Comparison of ENCODE assay signal across 1 cellular context in genomic region chr10:102245101-102245931, GRCh38.
A peak's percentile ranks its signal among the peaks of the same experiment; 100 is the strongest.
TF ChIP-seq lines count a peak whose summit lies in the region.

TSS of gene GBF1 (plus strand) at chr10:102245532. CDS start at chr10:102258939, 13,407 bp downstream.

TF ChIP-seq in K562, 482 proteins besides CTCF, POLR2A, EP300 and RAD21 (continued from another document and continues in another):
- TF ChIP-seq SNRNP70 (optimal IDR thresholded peaks at IDR 0.05; ENCODE audit: low read depth, low read length), result no peak
- TF ChIP-seq CREBBP (IDR thresholded peaks at IDR 0.05; ENCODE audit: low read depth, low read length), result no peak
- TF ChIP-seq, protein P1, sequence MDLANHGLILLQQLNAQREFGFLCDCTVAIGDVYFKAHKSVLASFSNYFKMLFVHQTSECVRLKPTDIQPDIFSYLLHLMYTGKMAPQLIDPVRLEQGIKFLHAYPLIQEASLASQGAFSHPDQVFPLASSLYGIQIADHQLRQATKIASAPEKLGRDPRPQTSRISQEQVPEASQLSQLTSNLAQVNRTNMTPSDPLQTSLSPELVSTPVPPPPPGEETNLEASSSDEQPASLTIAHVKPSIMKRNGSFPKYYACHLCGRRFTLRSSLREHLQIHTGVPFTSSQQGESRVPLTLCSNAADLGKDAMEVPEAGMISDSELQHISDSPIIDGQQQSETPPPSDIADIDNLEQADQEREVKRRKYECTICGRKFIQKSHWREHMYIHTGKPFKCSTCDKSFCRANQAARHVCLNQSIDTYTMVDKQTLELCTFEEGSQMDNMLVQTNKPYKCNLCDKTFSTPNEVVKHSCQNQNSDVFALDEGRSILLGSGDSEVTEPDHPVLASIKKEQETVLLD (IDR thresholded peaks at IDR 0.05), result no peak
- TF ChIP-seq BRCA1 (IDR thresholded peaks at IDR 0.05), result no peak
- TF ChIP-seq BRCA1 (CRISPR knock-in tag; IDR thresholded peaks at IDR 0.05), result no peak
- TF ChIP-seq ATF4 (CRISPR knock-in tag; IDR thresholded peaks at IDR 0.05), result no peak
- TF ChIP-seq FUS (optimal IDR thresholded peaks at IDR 0.05; ENCODE audit: low read depth, low read length), result no peak
- no peak for TF ChIP-seq MEF2A (IDR thresholded peaks at IDR 0.05; ENCODE audit: control insufficient read depth, low read depth, low read length)
- TF ChIP-seq POLR2G (IDR thresholded peaks at IDR 0.05; ENCODE audit: low read depth, low read length), result peak; percentile 91
- TF ChIP-seq, protein P2, sequence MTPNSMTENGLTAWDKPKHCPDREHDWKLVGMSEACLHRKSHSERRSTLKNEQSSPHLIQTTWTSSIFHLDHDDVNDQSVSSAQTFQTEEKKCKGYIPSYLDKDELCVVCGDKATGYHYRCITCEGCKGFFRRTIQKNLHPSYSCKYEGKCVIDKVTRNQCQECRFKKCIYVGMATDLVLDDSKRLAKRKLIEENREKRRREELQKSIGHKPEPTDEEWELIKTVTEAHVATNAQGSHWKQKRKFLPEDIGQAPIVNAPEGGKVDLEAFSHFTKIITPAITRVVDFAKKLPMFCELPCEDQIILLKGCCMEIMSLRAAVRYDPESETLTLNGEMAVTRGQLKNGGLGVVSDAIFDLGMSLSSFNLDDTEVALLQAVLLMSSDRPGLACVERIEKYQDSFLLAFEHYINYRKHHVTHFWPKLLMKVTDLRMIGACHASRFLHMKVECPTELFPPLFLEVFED (CRISPR knock-in tag; conservative IDR thresholded peaks at IDR 0.05), result no peak
- no peak for TF ChIP-seq SMARCB1 (IDR thresholded peaks at IDR 0.05; ENCODE audit: insufficient read length, low read depth)
- peak; percentile 94 for TF ChIP-seq NEUROD1 (IDR thresholded peaks at IDR 0.05; ENCODE audit: borderline replicate concordance, low read depth, low read length, partially characterized antibody)
- no peak; the same call in 1 of the 2 replicates for TF ChIP-seq LCOR (CRISPR knock-in tag; IDR thresholded peaks at IDR 0.05)
- TF ChIP-seq GTF2B (IDR thresholded peaks at IDR 0.05; ENCODE audit: extremely low read depth, insufficient read length), result no peak
- TF ChIP-seq, protein P3, sequence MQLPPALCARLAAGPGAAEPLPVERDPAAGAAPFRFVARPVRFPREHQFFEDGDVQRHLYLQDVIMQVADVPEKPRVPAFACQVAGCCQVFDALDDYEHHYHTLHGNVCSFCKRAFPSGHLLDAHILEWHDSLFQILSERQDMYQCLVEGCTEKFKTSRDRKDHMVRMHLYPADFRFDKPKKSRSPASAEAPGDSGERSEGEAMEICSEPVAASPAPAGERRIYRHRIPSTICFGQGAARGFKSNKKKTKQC (CRISPR knock-in tag; IDR thresholded peaks at IDR 0.05), result no peak
- no peak for TF ChIP-seq ZFP30 (CRISPR knock-in tag; IDR thresholded peaks at IDR 0.05; ENCODE audit: borderline replicate concordance)
- TF ChIP-seq, protein P4, sequence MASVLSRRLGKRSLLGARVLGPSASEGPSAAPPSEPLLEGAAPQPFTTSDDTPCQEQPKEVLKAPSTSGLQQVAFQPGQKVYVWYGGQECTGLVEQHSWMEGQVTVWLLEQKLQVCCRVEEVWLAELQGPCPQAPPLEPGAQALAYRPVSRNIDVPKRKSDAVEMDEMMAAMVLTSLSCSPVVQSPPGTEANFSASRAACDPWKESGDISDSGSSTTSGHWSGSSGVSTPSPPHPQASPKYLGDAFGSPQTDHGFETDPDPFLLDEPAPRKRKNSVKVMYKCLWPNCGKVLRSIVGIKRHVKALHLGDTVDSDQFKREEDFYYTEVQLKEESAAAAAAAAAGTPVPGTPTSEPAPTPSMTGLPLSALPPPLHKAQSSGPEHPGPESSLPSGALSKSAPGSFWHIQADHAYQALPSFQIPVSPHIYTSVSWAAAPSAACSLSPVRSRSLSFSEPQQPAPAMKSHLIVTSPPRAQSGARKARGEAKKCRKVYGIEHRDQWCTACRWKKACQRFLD (CRISPR knock-in tag; IDR thresholded peaks at IDR 0.05), result no peak
- TF ChIP-seq ARID1B (IDR thresholded peaks at IDR 0.05), result no peak
- TF ChIP-seq, protein P5, sequence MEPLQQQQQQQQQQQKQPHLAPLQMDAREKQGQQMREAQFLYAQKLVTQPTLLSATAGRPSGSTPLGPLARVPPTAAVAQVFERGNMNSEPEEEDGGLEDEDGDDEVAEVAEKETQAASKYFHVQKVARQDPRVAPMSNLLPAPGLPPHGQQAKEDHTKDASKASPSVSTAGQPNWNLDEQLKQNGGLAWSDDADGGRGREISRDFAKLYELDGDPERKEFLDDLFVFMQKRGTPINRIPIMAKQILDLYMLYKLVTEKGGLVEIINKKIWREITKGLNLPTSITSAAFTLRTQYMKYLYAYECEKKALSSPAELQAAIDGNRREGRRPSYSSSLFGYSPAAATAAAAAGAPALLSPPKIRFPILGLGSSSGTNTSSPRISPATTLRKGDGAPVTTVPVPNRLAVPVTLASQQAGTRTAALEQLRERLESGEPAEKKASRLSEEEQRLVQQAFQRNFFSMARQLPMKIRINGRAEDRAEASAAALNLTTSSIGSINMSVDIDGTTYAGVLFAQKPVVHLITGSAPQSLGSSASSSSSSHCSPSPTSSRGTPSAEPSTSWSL (CRISPR knock-in tag; IDR thresholded peaks at IDR 0.05; ENCODE audit: borderline replicate concordance), result no peak
- no peak for TF ChIP-seq RBM14 (IDR thresholded peaks at IDR 0.05; ENCODE audit: borderline replicate concordance, insufficient read depth, low read depth, low read length)
- TF ChIP-seq ZBTB43 (CRISPR knock-in tag; IDR thresholded peaks at IDR 0.05), result no peak
- TF ChIP-seq PRPF4 (IDR thresholded peaks at IDR 0.05; ENCODE audit: insufficient read depth, low read depth, low read length, poor library complexity, severe bottlenecking), result no peak
- no peak for TF ChIP-seq JUN (IDR thresholded peaks at IDR 0.05; ENCODE audit: borderline replicate concordance, low read depth, low read length)
- TF ChIP-seq JUN (CRISPR knock-in tag; IDR thresholded peaks at IDR 0.05; ENCODE audit: borderline replicate concordance), result no peak
- TF ChIP-seq HDAC3 (IDR thresholded peaks at IDR 0.05; ENCODE audit: borderline replicate concordance, partially characterized antibody), result no peak
- no peak for TF ChIP-seq CAMTA2 (CRISPR knock-in tag; conservative IDR thresholded peaks at IDR 0.05)
- TF ChIP-seq, protein P6, sequence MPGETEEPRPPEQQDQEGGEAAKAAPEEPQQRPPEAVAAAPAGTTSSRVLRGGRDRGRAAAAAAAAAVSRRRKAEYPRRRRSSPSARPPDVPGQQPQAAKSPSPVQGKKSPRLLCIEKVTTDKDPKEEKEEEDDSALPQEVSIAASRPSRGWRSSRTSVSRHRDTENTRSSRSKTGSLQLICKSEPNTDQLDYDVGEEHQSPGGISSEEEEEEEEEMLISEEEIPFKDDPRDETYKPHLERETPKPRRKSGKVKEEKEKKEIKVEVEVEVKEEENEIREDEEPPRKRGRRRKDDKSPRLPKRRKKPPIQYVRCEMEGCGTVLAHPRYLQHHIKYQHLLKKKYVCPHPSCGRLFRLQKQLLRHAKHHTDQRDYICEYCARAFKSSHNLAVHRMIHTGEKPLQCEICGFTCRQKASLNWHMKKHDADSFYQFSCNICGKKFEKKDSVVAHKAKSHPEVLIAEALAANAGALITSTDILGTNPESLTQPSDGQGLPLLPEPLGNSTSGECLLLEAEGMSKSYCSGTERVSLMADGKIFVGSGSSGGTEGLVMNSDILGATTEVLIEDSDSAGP (CRISPR knock-in tag; IDR thresholded peaks at IDR 0.05), result no peak
- peak; percentile 38; the same call in 1 of the 2 replicates for TF ChIP-seq KLF13 (tag; IDR thresholded peaks at IDR 0.05; ENCODE audit: borderline replicate concordance, low read depth)
- TF ChIP-seq HMGN3 (IDR thresholded peaks at IDR 0.05; ENCODE audit: borderline replicate concordance, extremely low read depth, insufficient read length, low read depth, low read length), result no peak
- TF ChIP-seq SIRT6 (IDR thresholded peaks at IDR 0.05; ENCODE audit: low read depth, low read length), result no peak
- TF ChIP-seq SIN3B (IDR thresholded peaks at IDR 0.05; ENCODE audit: low read depth), result peak; percentile 77
- no peak for TF ChIP-seq MXD1 (CRISPR knock-in tag; IDR thresholded peaks at IDR 0.05; ENCODE audit: borderline replicate concordance, poor library complexity, severe bottlenecking)
- TF ChIP-seq GATAD2A (IDR thresholded peaks at IDR 0.05), result no peak
- TF ChIP-seq ZNF609 (CRISPR knock-in tag; IDR thresholded peaks at IDR 0.05; ENCODE audit: borderline replicate concordance), result no peak
- TF ChIP-seq CCNT2 (IDR thresholded peaks at IDR 0.05; ENCODE audit: borderline replicate concordance, extremely low read depth, insufficient read length, low read depth, low read length), result no peak
- no peak for TF ChIP-seq FOSL1 (tag; conservative IDR thresholded peaks at IDR 0.05)
- TF ChIP-seq, protein P7, sequence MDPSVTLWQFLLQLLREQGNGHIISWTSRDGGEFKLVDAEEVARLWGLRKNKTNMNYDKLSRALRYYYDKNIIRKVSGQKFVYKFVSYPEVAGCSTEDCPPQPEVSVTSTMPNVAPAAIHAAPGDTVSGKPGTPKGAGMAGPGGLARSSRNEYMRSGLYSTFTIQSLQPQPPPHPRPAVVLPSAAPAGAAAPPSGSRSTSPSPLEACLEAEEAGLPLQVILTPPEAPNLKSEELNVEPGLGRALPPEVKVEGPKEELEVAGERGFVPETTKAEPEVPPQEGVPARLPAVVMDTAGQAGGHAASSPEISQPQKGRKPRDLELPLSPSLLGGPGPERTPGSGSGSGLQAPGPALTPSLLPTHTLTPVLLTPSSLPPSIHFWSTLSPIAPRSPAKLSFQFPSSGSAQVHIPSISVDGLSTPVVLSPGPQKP (CRISPR knock-in tag; IDR thresholded peaks at IDR 0.05), result no peak
- TF ChIP-seq EWSR1 (IDR thresholded peaks at IDR 0.05; ENCODE audit: borderline replicate concordance, low read depth, partially characterized antibody), result no peak
- no peak for TF ChIP-seq BACH1 (tag; IDR thresholded peaks at IDR 0.05)
- no peak for TF ChIP-seq WHSC1 (IDR thresholded peaks at IDR 0.05; ENCODE audit: low read length)
- peak; percentile 87 for TF ChIP-seq RFX1 (IDR thresholded peaks at IDR 0.05)
- no peak for TF ChIP-seq ZNF212 (CRISPR knock-in tag; IDR thresholded peaks at IDR 0.05)
- TF ChIP-seq BMI1 (IDR thresholded peaks at IDR 0.05; ENCODE audit: low read length), result no peak
